Comparison of ENCODE assay signal across 19 cellular contexts in genomic region chr6:125707615-125708243, GRCh38. TPM values are rescaled to one million over a fixed set of nuclear protein-coding genes. Genes with fewer than 3 reads are reported as not detected.
DNase-seq lines count a peak whose midpoint lies in the region; ATAC-seq and TF ChIP-seq lines count a peak whose summit lies in the region.
"Had no signal": no experiment of that assay in that cellular context is flagged by ENCODE, and none has a peak within 500 bp of the region (broad histone marks: within the 10 kb centered on the region; RNA-seq: fewer than 3 reads in every experiment).

No MANE protein-coding gene starts in this region.

- H3K27ac Mint-ChIP-seq in H9, result peak overlapping the region in 2 of 3 experiments; percentile 56 to 74; a peak in 4 of 7 replicates
- H3K27ac Mint-ChIP-seq in WTC11, result peak overlapping the region; percentile 98
- no peak overlapping the region for H3K27ac Mint-ChIP-seq in activated CD4-positive, alpha-beta T cell treated with anti-CD3 and anti-CD28 coated beads for 36 hours
- H3K27ac Mint-ChIP-seq: CD4-positive, alpha-beta T cell had no signal

- H2AK5ac ChIP-seq in H9 (ENCODE audit: insufficient read length, low read length), result no peak overlapping the region

- DNase-seq in H9 (peak; percentile 54), WTC11 (ENCODE audit: low spot score) (no peak), AML-193 (lab: John Stamatoyannopoulos, UW) (no peak), NCI-H82 (lab: John Stamatoyannopoulos, UW) (no peak), ascending aorta (ENCODE audit: low spot score in 2 of 2) (no peak)
- no peak for DNase-seq in activated CD4-positive, alpha-beta T cell treated with anti-CD3 and anti-CD28 coated beads for 36 hours
- DNase-seq: ACHN; Caco-2; CD4-positive, alpha-beta T cell; DMS79; GOT3; HCEC 1CT had no signal

- H4K91ac ChIP-seq in H9 (ENCODE audit: insufficient read length, low read depth, low read length), result no peak overlapping the region

- H3K79me1 ChIP-seq in H9 (ENCODE audit: insufficient read depth, low read depth, low read length, poor library complexity, severe bottlenecking), result no peaks in the 10 kb centered on the region

- H2BK5ac ChIP-seq in H9 (ENCODE audit: insufficient read length, low read length), result no peak overlapping the region

- TF ChIP-seq CTCF in H9 (conservative IDR thresholded peaks at IDR 0.05), result no peak
- TF ChIP-seq CTCF in WTC11 (IDR thresholded peaks at IDR 0.05), result no peak
- TF ChIP-seq CTCF in ascending aorta (IDR thresholded peaks at IDR 0.05), result no peak

- no peak overlapping the region for H3K4ac ChIP-seq in H9 (ENCODE audit: low read depth, low read length)

- WGBS in H9 (ENCODE audit: extremely low coverage, insufficient read length, low lambda C conversion rate), result no CpG with 5 or more reads among the region's 4 CpGs

- H3K4me3 Mint-ChIP-seq in H9 (peak overlapping the region; percentile 87 to 95), WTC11 (peak overlapping the region; percentile 99)
- no peak overlapping the region for H3K4me3 Mint-ChIP-seq in activated CD4-positive, alpha-beta T cell treated with anti-CD3 and anti-CD28 coated beads for 36 hours
- H3K4me3 Mint-ChIP-seq: CD4-positive, alpha-beta T cell had no signal

- no peak overlapping the region for H4K8ac ChIP-seq in H9 (replicated peaks; ENCODE audit: insufficient read length, low read depth, low read length)

- H3T11ph ChIP-seq in H9 (ENCODE audit: low read length), result peak overlapping the region; percentile 36

- H3K36me3 ChIP-seq in iPS-15b (ENCODE audit: control insufficient read depth, insufficient read depth, low read length), result peaks cover 3% of the 10 kb centered on the region
- no peaks in the 10 kb centered on the region for H3K36me3 ChIP-seq in ascending aorta

- POLR2A ChIA-PET in WTC11 (lab: Charles Lee), result no interaction called here
- POLR2A ChIA-PET in activated CD4-positive, alpha-beta T cell treated with anti-CD3 and anti-CD28 coated beads for 36 hours (lab: Charles Lee), result no interaction called here

- peak overlapping the region; percentile 70 for H3K27ac ChIP-seq in H9 (ENCODE audit: insufficient read length, low read depth, low read length)
- H3K27ac ChIP-seq in ascending aorta, result no peak overlapping the region
- H3K27ac ChIP-seq: C4-2B, HL-60, KMS-11 had no signal

- CTCF ChIA-PET in WTC11 (lab: Charles Lee), result no interaction called here
- CTCF ChIA-PET in activated CD4-positive, alpha-beta T cell treated with anti-CD3 and anti-CD28 coated beads for 36 hours (lab: Charles Lee), result no interaction called here

- no peak overlapping the region for H4K5ac ChIP-seq in H9 (ENCODE audit: insufficient read length, low read depth, low read length)

- intact Hi-C loops in activated CD4-positive, alpha-beta T cell treated with anti-CD3 and anti-CD28 coated beads for 36 hours (cut with DNase I, micrococcal nuclease), result no loop called here
- intact Hi-C loops in ascending aorta (cut with DNase I), result no loop called here

- no peaks in the 10 kb centered on the region for H4K20me1 ChIP-seq in H9 (ENCODE audit: control insufficient read depth, insufficient read depth, insufficient read length)

- H3K79me2 ChIP-seq in H9 (ENCODE audit: insufficient read depth, low read length), result peaks cover 2% of the 10 kb centered on the region; the same call in 1 of the 2 replicates

- peak; percentile 78 for ATAC-seq in WTC11
- no peak for ATAC-seq in activated CD4-positive, alpha-beta T cell treated with anti-CD3 and anti-CD28 coated beads for 36 hours
- ATAC-seq: GM12878 had no signal

- H2AFZ ChIP-seq in H9 (ENCODE audit: low read length), result no peak overlapping the region

- H3K27me3 ChIP-seq in H9 (ENCODE audit: insufficient read depth, low read length) (no peaks in the 10 kb centered on the region), iPS-15b (ENCODE audit: control insufficient read depth, insufficient read depth, low read length) (no peaks in the 10 kb centered on the region), ascending aorta (no peaks in the 10 kb centered on the region)

- no peak overlapping the region for H2BK120ac ChIP-seq in H9 (ENCODE audit: low read depth, low read length, poor library complexity, severe bottlenecking)

- no peak overlapping the region for H2BK15ac ChIP-seq in H9 (ENCODE audit: low read depth, low read length)

- H3K14ac ChIP-seq in H9 (ENCODE audit: insufficient read depth, low read length), result no peak overlapping the region

- H2BK20ac ChIP-seq in H9 (ENCODE audit: low read depth, low read length, poor library complexity, severe bottlenecking), result no peak overlapping the region

- H3K9ac ChIP-seq in H9 (ENCODE audit: extremely low read depth, insufficient read length, low read length) (no peak overlapping the region), iPS-15b (ENCODE audit: low read depth, low read length) (no peak overlapping the region)
- H3K9ac ChIP-seq: KMS-11 had no signal

- H3K4me1 Mint-ChIP-seq in H9 (peaks cover 21 to 47% of the 10 kb centered on the region in 2 experiments), WTC11 (peaks cover 44% of the 10 kb centered on the region)
- H3K4me1 Mint-ChIP-seq in activated CD4-positive, alpha-beta T cell treated with anti-CD3 and anti-CD28 coated beads for 36 hours, result peaks cover 2% of the 10 kb centered on the region

- H3K36me3 Mint-ChIP-seq in H9 (ENCODE audit: insufficient read depth in 1 of 3, low read depth in 3 of 3), result peaks cover 42 to 56% (median 56%) of the 10 kb centered on the region in 3 experiments
- peaks cover 73% of the 10 kb centered on the region for H3K36me3 Mint-ChIP-seq in WTC11
- no peaks in the 10 kb centered on the region for H3K36me3 Mint-ChIP-seq in activated CD4-positive, alpha-beta T cell treated with anti-CD3 and anti-CD28 coated beads for 36 hours (ENCODE audit: low read depth)

- H3K4me3 ChIP-seq in iPS-15b (ENCODE audit: low read depth, low read length) (peak overlapping the region; percentile 35), ascending aorta (no peak overlapping the region)
- H3K4me3 ChIP-seq: GM12878 had no signal

- H3K9me3 Mint-ChIP-seq in H9 (peaks cover 28 to 45% of the 10 kb centered on the region in 2 experiments), WTC11 (peaks cover 40% of the 10 kb centered on the region)
- peaks cover 9% of the 10 kb centered on the region for H3K9me3 Mint-ChIP-seq in activated CD4-positive, alpha-beta T cell treated with anti-CD3 and anti-CD28 coated beads for 36 hours (ENCODE audit: low read depth)

- peaks cover 2% of the 10 kb centered on the region for H3K23me2 ChIP-seq in H9 (ENCODE audit: insufficient read length, low read depth, low read length, poor library complexity, severe bottlenecking)

- H3K27me3 Mint-ChIP-seq in H9 (ENCODE audit: low read depth) (no peaks in the 10 kb centered on the region; the same call in 1 of the 2 replicates), WTC11 (ENCODE audit: low read depth) (peaks cover 4% of the 10 kb centered on the region; the same call in 1 of the 2 replicates)
- H3K27me3 Mint-ChIP-seq in activated CD4-positive, alpha-beta T cell treated with anti-CD3 and anti-CD28 coated beads for 36 hours, result peaks cover 2% of the 10 kb centered on the region
- H3K27me3 Mint-ChIP-seq: CD4-positive, alpha-beta T cell had no signal

- H2BK12ac ChIP-seq in H9 (ENCODE audit: insufficient read length, low read depth, low read length), result no peak overlapping the region

- H3K4me2 ChIP-seq in H9 (ENCODE audit: insufficient read depth, insufficient read length, low read length), result peak overlapping the region; percentile 62
- H3K4me2 ChIP-seq: KMS-11 had no signal

- H3K9me3 ChIP-seq in H9 (ENCODE audit: control insufficient read depth, low read depth, low read length), result peaks cover 16% of the 10 kb centered on the region
- H3K9me3 ChIP-seq in iPS-15b (ENCODE audit: control insufficient read depth, insufficient read depth, low read length), result no peaks in the 10 kb centered on the region
- H3K9me3 ChIP-seq in ascending aorta, result peaks cover 0 to 12% of the 10 kb centered on the region in 2 donors

- peak overlapping the region; percentile 36 for H3K23ac ChIP-seq in H9 (ENCODE audit: insufficient read length, low read depth, low read length)

- no peak overlapping the region for H3K56ac ChIP-seq in H9 (ENCODE audit: insufficient read length, low read depth, low read length)

- H3K18ac ChIP-seq in H9 (ENCODE audit: insufficient read length, low read depth, low read length), result no peak overlapping the region

- H3K4me1 ChIP-seq in H9 (ENCODE audit: insufficient read depth, low read length) (no peaks in the 10 kb centered on the region; the same call in 1 of the 2 replicates), iPS-15b (ENCODE audit: control insufficient read depth, insufficient read depth, low read length) (peaks cover 11% of the 10 kb centered on the region), ascending aorta (no peaks in the 10 kb centered on the region)
- H3K4me1 ChIP-seq: Caco-2 had no signal

TF ChIP-seq in WTC11, 78 proteins besides CTCF, POLR2A, EP300 and RAD21 (continues in another document):
- no peak for TF ChIP-seq NFATC4 (CRISPR knock-in tag; IDR thresholded peaks at IDR 0.05)
- peak; percentile 5; the same call in 1 of the 2 replicates for TF ChIP-seq MAX (CRISPR knock-in tag; IDR thresholded peaks at IDR 0.05)
- TF ChIP-seq HMGXB4 (CRISPR knock-in tag; IDR thresholded peaks at IDR 0.05), result no peak

RNA-seq across cellular contexts. Expression of gene HEY2, which starts 41.7 kb away (rescaled TPM):
- total RNA-seq in H9 (2021), result 5.6 and 6.6 TPM in 2 replicates
- 10.6 to 12.3 TPM (median 11.5 TPM) in 3 replicates for total RNA-seq in WTC11 (2021)
- not detected for total RNA-seq in activated CD4-positive, alpha-beta T cell treated with anti-CD3 and anti-CD28 coated beads for 36 hours
- 0.32 TPM for total RNA-seq in ascending aorta
- total RNA-seq: Caco-2, G401, LHCN-M2 had no signal
